ENCODE assay signal across 23 cellular contexts in genomic region chr16:9845661-9846361, GRCh38.
A peak's percentile ranks its signal among the peaks of the same experiment; 100 is the strongest.
DNase-seq lines count a peak whose midpoint lies in the region; TF ChIP-seq lines count a peak whose summit lies in the region.
"Had no signal": no experiment of that assay in that cellular context is flagged by ENCODE, and none has a peak within 500 bp of the region (broad histone marks: within the 10 kb centered on the region; RNA-seq: fewer than 3 reads in every experiment).

No MANE protein-coding gene starts in this region.

- H3K9me3 Mint-ChIP-seq in chondrocyte (ENCODE audit: low read depth) (peaks cover 2% of the 10 kb centered on the region), mesothelial cell of epicardium (no peaks in the 10 kb centered on the region)
- H3K9me3 Mint-ChIP-seq: H9 had no signal

- no peaks in the 10 kb centered on the region for H4K20me1 ChIP-seq in osteoblast (ENCODE audit: insufficient read depth, low read length)

- peak overlapping the region; percentile 19 for H3K4me2 ChIP-seq in osteoblast (ENCODE audit: insufficient read depth, low read length)

- no peak overlapping the region for H3K27ac ChIP-seq in RWPE1
- H3K27ac ChIP-seq in osteoblast (ENCODE audit: low read depth, low read length), result peak overlapping the region; percentile 56
- no peak overlapping the region for H3K27ac ChIP-seq in effector memory CD4-positive, alpha-beta T cell (ENCODE audit: insufficient read depth, low read length, poor library complexity, severe bottlenecking)
- no peak overlapping the region for H3K27ac ChIP-seq in tibial artery
- H3K27ac ChIP-seq: uterus had no signal

- H3K4me1 ChIP-seq in osteoblast (ENCODE audit: insufficient read depth, low read length), result peaks cover 20% of the 10 kb centered on the region
- H3K4me1 ChIP-seq in effector memory CD4-positive, alpha-beta T cell (ENCODE audit: control insufficient read depth, insufficient read depth, low read length, poor library complexity, severe bottlenecking), result no peaks in the 10 kb centered on the region
- no peaks in the 10 kb centered on the region for H3K4me1 ChIP-seq in tibial artery
- H3K4me1 ChIP-seq: uterus had no signal

- H3K36me3 ChIP-seq in osteoblast (ENCODE audit: insufficient read depth, low read length), result no peaks in the 10 kb centered on the region
- no peaks in the 10 kb centered on the region for H3K36me3 ChIP-seq in effector memory CD4-positive, alpha-beta T cell (ENCODE audit: control insufficient read depth, insufficient read depth, low read length)
- no peaks in the 10 kb centered on the region for H3K36me3 ChIP-seq in tibial artery
- H3K36me3 ChIP-seq: uterus had no signal

- H3K36me3 Mint-ChIP-seq in chondrocyte (ENCODE audit: low read depth), result no peaks in the 10 kb centered on the region
- H3K36me3 Mint-ChIP-seq in mesothelial cell of epicardium, result no peaks in the 10 kb centered on the region
- H3K36me3 Mint-ChIP-seq: immature natural killer cell; naive thymus-derived CD4-positive, alpha-beta T cell had no signal

- no peaks in the 10 kb centered on the region for H3K27me3 ChIP-seq in osteoblast (ENCODE audit: insufficient read depth, low read length)
- no peaks in the 10 kb centered on the region for H3K27me3 ChIP-seq in effector memory CD4-positive, alpha-beta T cell (replicated peaks; ENCODE audit: control insufficient read depth, insufficient read depth, low read length, poor library complexity, severe bottlenecking)
- no peaks in the 10 kb centered on the region for H3K27me3 ChIP-seq in tibial artery
- H3K27me3 ChIP-seq: uterus had no signal

- intact Hi-C loops in tibial artery (cut with DNase I; ENCODE audit: low total_unique reads), result no loop called here

- POLR2A ChIA-PET in RWPE1 (lab: Yijun Ruan, JAX; ENCODE audit: low non-redundant PET), result no interaction called here

- H3K4me3 ChIP-seq in osteoblast (ENCODE audit: insufficient read depth, low read length), result no peak overlapping the region
- no peak overlapping the region for H3K4me3 ChIP-seq in effector memory CD4-positive, alpha-beta T cell (ENCODE audit: insufficient read depth, low read depth, low read length, poor library complexity, severe bottlenecking)
- no peak overlapping the region for H3K4me3 ChIP-seq in tibial artery
- H3K4me3 ChIP-seq: lung, skin epidermis, uterus had no signal

- peak; percentile 88 for DNase-seq in ELR (ENCODE audit: low read depth)
- peak; percentile 42 for DNase-seq in RWPE1 (ENCODE audit: low spot score)
- peak; percentile 12 for DNase-seq in fibroblast of gingiva (ENCODE audit: low read depth)
- peak; percentile 34 for DNase-seq in osteoblast (ENCODE audit: insufficient read length, low spot score, missing footprints)
- DNase-seq in effector memory CD4-positive, alpha-beta T cell, result no peak
- DNase-seq in chondrocyte (ENCODE audit: low spot score), result no peak
- DNase-seq in mesothelial cell of epicardium (ENCODE audit: low spot score in 2 of 2, unreplicated experiment in 2 of 2), result no peak
- DNase-seq in tibial artery, result no peak
- DNase-seq: activated CD4-positive, alpha-beta T cell treated with anti-CD3 and anti-CD28 coated beads for 4 hours; AML-193; amygdala; COR-L47; H9; head of caudate nucleus; immature natural killer cell; KBM-7; naive thymus-derived CD4-positive, alpha-beta T cell; NCI-H1105; NCI-H2171; stimulated activated CD4-positive, alpha-beta T cell treated with anti-CD3 and anti-CD28 coated beads, Interleukin-2, amount 100 ng/mL, for 48 hours; uterus had no signal

- H3K27me3 Mint-ChIP-seq in chondrocyte (ENCODE audit: low read depth) (peaks cover 1% of the 10 kb centered on the region), mesothelial cell of epicardium (ENCODE audit: low read depth) (peaks cover 8% of the 10 kb centered on the region)

- no peak overlapping the region for H2AFZ ChIP-seq in osteoblast (ENCODE audit: low read length)

- no peaks in the 10 kb centered on the region for H3K9me3 ChIP-seq in osteoblast (ENCODE audit: low read depth, low read length)
- H3K9me3 ChIP-seq in effector memory CD4-positive, alpha-beta T cell (ENCODE audit: control insufficient read depth, low read length), result no peaks in the 10 kb centered on the region
- H3K9me3 ChIP-seq in tibial artery, result no peaks in the 10 kb centered on the region
- H3K9me3 ChIP-seq: uterus had no signal

- H3K79me2 ChIP-seq in osteoblast (ENCODE audit: insufficient read depth, low read length), result no peaks in the 10 kb centered on the region

- CTCF ChIA-PET in RWPE1 (lab: Yijun Ruan, JAX), result no interaction called here

- H3K4me3 Mint-ChIP-seq in chondrocyte (ENCODE audit: unreplicated experiment), result no peak overlapping the region
- no peak overlapping the region for H3K4me3 Mint-ChIP-seq in mesothelial cell of epicardium
- H3K4me3 Mint-ChIP-seq: H9; immature natural killer cell; naive thymus-derived CD4-positive, alpha-beta T cell had no signal

- H3K4me1 Mint-ChIP-seq in chondrocyte (ENCODE audit: low read depth) (peaks cover 7% of the 10 kb centered on the region), mesothelial cell of epicardium (peaks cover 2% of the 10 kb centered on the region)
- H3K4me1 Mint-ChIP-seq: immature natural killer cell; naive thymus-derived CD4-positive, alpha-beta T cell had no signal

- TF ChIP-seq CTCF in RWPE1 (conservative IDR thresholded peaks at IDR 0.05; ENCODE audit: low read depth) (no peak), osteoblast (IDR thresholded peaks at IDR 0.05; ENCODE audit: extremely low read depth, low read depth, low read length) (no peak), chondrocyte (IDR thresholded peaks at IDR 0.05) (no peak), mesothelial cell of epicardium (IDR thresholded peaks at IDR 0.05; ENCODE audit: unreplicated experiment) (no peak), tibial artery (IDR thresholded peaks at IDR 0.05) (no peak)

- H3K27ac Mint-ChIP-seq in chondrocyte (ENCODE audit: unreplicated experiment) (no peak overlapping the region), mesothelial cell of epicardium (no peak overlapping the region)
- H3K27ac Mint-ChIP-seq: H9; immature natural killer cell; naive thymus-derived CD4-positive, alpha-beta T cell had no signal

Comparison
In these comparisons a context has a peak if more than half of its experiments do, and no peak if none do; other contexts are left out.
1. DNase-seq: peak in ELR (single experiment), RWPE1 (single experiment), fibroblast of gingiva (single experiment) and osteoblast (single experiment); none in effector memory CD4-positive, alpha-beta T cell (0 of 3), chondrocyte (single experiment), mesothelial cell of epicardium (0 of 2) and tibial artery (0 of 2).